In genomic region chr2:101325425-101325824, GRCh38 we compare ENCODE assay signal across 1 cellular context.
A peak's percentile ranks its signal among the peaks of the same experiment; 100 is the strongest.
TF ChIP-seq lines count a peak whose summit lies in the region.

No MANE protein-coding gene starts in this region.

TF ChIP-seq in K562, 482 proteins besides CTCF, POLR2A, EP300 and RAD21 (continued from another document):
- TF ChIP-seq TRIM28 (IDR thresholded peaks at IDR 0.05) (peak; percentile 74; the same call in 1 of the 2 replicates), ZMIZ1 (IDR thresholded peaks at IDR 0.05; ENCODE audit: low read depth in 2 of 2, low read length in 2 of 2) (no peak), ZNF717 (CRISPR knock-in tag; IDR thresholded peaks at IDR 0.05) (no peak), MED1 (CRISPR knock-in tag; IDR thresholded peaks at IDR 0.05; ENCODE audit: borderline replicate concordance) (no peak), ILK (tag; IDR thresholded peaks at IDR 0.05; ENCODE audit: borderline replicate concordance, low read depth) (no peak), TRIM24 (IDR thresholded peaks at IDR 0.05) (peak; percentile 29 to 54; a peak in 2 of 4 replicates), SRSF3 (IDR thresholded peaks at IDR 0.05; ENCODE audit: insufficient read depth, low read length) (no peak)
